17 cellular contexts compared by ENCODE assay signal in genomic region chr5:119522841-119523240, GRCh38.
DNase-seq lines count a peak whose midpoint lies in the region; ATAC-seq and TF ChIP-seq lines count a peak whose summit lies in the region.
"Had no signal": no experiment of that assay in that cellular context is flagged by ENCODE, and none has a peak within 500 bp of the region (broad histone marks: within the 10 kb centered on the region; RNA-seq: fewer than 3 reads in every experiment).

No MANE protein-coding gene starts in this region.

- TF ChIP-seq CTCF in neural crest cell (conservative IDR thresholded peaks at IDR 0.05) (no peak), tibial nerve (IDR thresholded peaks at IDR 0.05) (no peak)

- DNase-seq in caudate nucleus (lab: John Stamatoyannopoulos, UW) (no peak), left lobe of liver (ENCODE audit: low spot score) (no peak), neural crest cell (ENCODE audit: low read depth, low spot score) (no peak), NCI-H2171 (lab: John Stamatoyannopoulos, UW) (no peak), tibial nerve (ENCODE audit: low spot score in 2 of 2) (no peak), G401 (ENCODE audit: low spot score) (no peak), MG63 (no peak)
- DNase-seq: C1 segment of cervical spinal cord; Calu3; CD4-positive, alpha-beta T cell; DMS 273 treated with DMSO at 0.1 percent for 48 hours; DMS79; EL; GF-D8; HCEC 1CT; HFFc6 had no signal

- H3K4me3 ChIP-seq in tibial nerve: no peak overlapping the region
- no peak overlapping the region for H3K4me3 ChIP-seq in MG63

- H3K4me3 Mint-ChIP-seq in neural crest cell: no peak overlapping the region
- H3K4me3 Mint-ChIP-seq: B cell; CD4-positive, alpha-beta T cell; HFFc6 had no signal

- H3K4me1 ChIP-seq in tibial nerve: no peaks in the 10 kb centered on the region

- peak; percentile 88 for ATAC-seq in left lobe of liver

- no peaks in the 10 kb centered on the region for H3K9me3 Mint-ChIP-seq in neural crest cell
- H3K9me3 Mint-ChIP-seq: CD4-positive, alpha-beta T cell; HFFc6 had no signal

- WGBS in tibial nerve, 2 donors: 51 to 61% methylated on average over 1 of the region's 1 CpG

- H3K36me3 Mint-ChIP-seq in neural crest cell (ENCODE audit: low read depth): peaks cover 25% of the 10 kb centered on the region

- peak overlapping the region; percentile 59 for H3K27ac ChIP-seq in caudate nucleus (ENCODE audit: low read depth, low read length)
- no peak overlapping the region for H3K27ac ChIP-seq in tibial nerve

- no peaks in the 10 kb centered on the region for H3K27me3 Mint-ChIP-seq in neural crest cell (ENCODE audit: low read depth)
- H3K27me3 Mint-ChIP-seq: B cell; CD4-positive, alpha-beta T cell had no signal

- H3K4me1 Mint-ChIP-seq in neural crest cell: no peaks in the 10 kb centered on the region

- TF ChIP-seq EP300 in tibial nerve (IDR thresholded peaks at IDR 0.05): no peak

- in situ Hi-C loops in G401 (cut with HindIII; ENCODE audit: low sequenced_read_pairs): no loop called here

- no peak for TF ChIP-seq POLR2A in tibial nerve (IDR thresholded peaks at IDR 0.05)

- H3K36me3 ChIP-seq in tibial nerve (peaks cover 0 to 61% (median 0%) of the 10 kb centered on the region in 3 donors), MG63 (peaks cover 6% of the 10 kb centered on the region)

- H3K27me3 ChIP-seq in tibial nerve: no peaks in the 10 kb centered on the region
- H3K27me3 ChIP-seq in MG63: no peaks in the 10 kb centered on the region

- H3K9me3 ChIP-seq in tibial nerve (peaks cover 0 to 7% (median 0%) of the 10 kb centered on the region in 4 donors), MG63 (no peaks in the 10 kb centered on the region; the same call in 1 of the 2 replicates)

- H3K27ac Mint-ChIP-seq in neural crest cell (ENCODE audit: unreplicated experiment): peak overlapping the region; percentile 27
- H3K27ac Mint-ChIP-seq: B cell; CD4-positive, alpha-beta T cell; HFFc6 had no signal
